In the genomic region with DNA sequence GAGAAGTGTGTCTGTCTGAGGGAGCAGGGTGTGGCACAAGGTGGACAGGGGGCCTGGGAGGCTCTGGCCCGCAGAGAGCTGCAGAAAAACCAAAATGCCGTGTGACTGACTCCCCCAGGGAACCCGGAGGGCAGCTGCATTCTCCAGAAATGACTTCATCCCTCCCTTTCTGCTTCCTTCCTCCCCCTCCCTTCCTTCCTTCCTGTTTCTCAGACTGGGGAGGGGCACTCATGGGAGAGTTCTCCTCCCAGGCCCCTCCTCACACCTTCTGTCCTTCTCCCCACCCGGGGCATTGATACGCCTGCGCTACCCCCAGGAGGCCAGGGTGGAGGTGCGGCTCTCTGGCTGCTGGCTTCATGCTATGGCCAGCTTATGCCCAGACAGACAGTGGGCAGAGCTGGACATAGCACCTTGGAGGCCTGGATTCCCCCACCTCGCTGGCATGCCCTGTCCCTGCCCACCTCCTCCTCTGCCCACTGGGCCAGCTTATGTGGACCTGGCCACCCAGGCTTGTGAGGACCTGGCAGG, we compare ENCODE assay signal across 9 cellular contexts. TPM values are rescaled to one million over a fixed set of nuclear protein-coding genes. Genes with fewer than 3 reads are reported as not detected.
DNase-seq lines count a peak whose midpoint lies in the region; ATAC-seq, FAIRE-seq and TF ChIP-seq lines count a peak whose summit lies in the region.
"Had no signal": no experiment of that assay in that cellular context is flagged by ENCODE, and none has a peak within 500 bp of the region (broad histone marks: within the 10 kb centered on the region; RNA-seq: fewer than 3 reads in every experiment).

No MANE protein-coding gene starts in this region.

- peaks cover 57% of the 10 kb centered on the region for H3K4me1 Mint-ChIP-seq in activated CD8-positive, alpha-beta T cell treated with anti-CD3 and anti-CD28 coated beads, Interleukin-2, amount 10 ng/mL, durations not matched to agents 7 days and 5 days (ENCODE audit: low read depth)
- H3K4me1 Mint-ChIP-seq in natural killer cell: peaks cover 0 to 5% of the 10 kb centered on the region in 2 donors

- no peaks in the 10 kb centered on the region for H3K9me3 ChIP-seq in HEK293 (ENCODE audit: control insufficient read depth, insufficient read depth, low read depth, low read length)
- H3K9me3 ChIP-seq in kidney (ENCODE audit: control insufficient read depth in 1 of 2, low read length in 2 of 2): no peaks in the 10 kb centered on the region

- no peak for FAIRE-seq in kidney (lab: Jason Lieb, UNC)
- FAIRE-seq: colon had no signal

- H3K4me3 ChIP-seq in HEK293 (ENCODE audit: low read depth, low read length) (no peak overlapping the region), kidney (ENCODE audit: low read length in 2 of 2) (no peak overlapping the region)

- TF ChIP-seq POLR2A in erythroblast (IDR thresholded peaks at IDR 0.05; ENCODE audit: low read length): no peak

- H3K27ac ChIP-seq in HEK293 (ENCODE audit: extremely low read depth, low read depth, low read length): no peak overlapping the region
- peak overlapping the region in 1 of 2 donors; percentile 79 for H3K27ac ChIP-seq in kidney (ENCODE audit: low read depth in 2 of 2, low read length in 2 of 2)

- intact Hi-C loops in left ventricle myocardium superior (cut with micrococcal nuclease) (no loop called here), natural killer cell (cut with micrococcal nuclease) (no loop called here), kidney (cut with DNase I) (no loop called here)

- H3K9me3 Mint-ChIP-seq in activated CD8-positive, alpha-beta T cell treated with anti-CD3 and anti-CD28 coated beads, Interleukin-2, amount 10 ng/mL, durations not matched to agents 7 days and 5 days (ENCODE audit: insufficient read depth): no peaks in the 10 kb centered on the region
- no peaks in the 10 kb centered on the region for H3K9me3 Mint-ChIP-seq in natural killer cell

- no peak overlapping the region for H3K9ac ChIP-seq in kidney (ENCODE audit: low read length in 2 of 2)

- ATAC-seq in activated CD8-positive, alpha-beta T cell treated with anti-CD3 and anti-CD28 coated beads, Interleukin-2, amount 10 ng/mL, durations not matched to agents 7 days and 5 days: no peak
- ATAC-seq in left ventricle myocardium superior: peak; percentile 14
- ATAC-seq in natural killer cell: no peak

- POLR2A ChIA-PET in HEK293 (lab: Yijun Ruan, JAX): interaction anchor here (0.6 to 1.9 kb wide), 2 partner anchors 64 to 111 kb away, joined by 3 to 7 read pairs; a partner anchor contains a TSS
- POLR2A ChIA-PET in activated CD8-positive, alpha-beta T cell treated with anti-CD3 and anti-CD28 coated beads, Interleukin-2, amount 10 ng/mL, durations not matched to agents 7 days and 5 days (lab: Charles Lee): interaction anchor here (1.5 kb wide), 1 partner anchor 344 kb away, joined by 3 read pairs; a partner anchor contains a TSS

- H3K36me3 ChIP-seq in HEK293 (ENCODE audit: control insufficient read depth in 2 of 2, insufficient read depth in 1 of 2, low read length in 2 of 2): no peaks in the 10 kb centered on the region
- H3K36me3 ChIP-seq in kidney (ENCODE audit: control insufficient read depth in 1 of 2, insufficient read depth in 2 of 2, low read length in 2 of 2): no peaks in the 10 kb centered on the region

- H3K27me3 Mint-ChIP-seq in activated CD8-positive, alpha-beta T cell treated with anti-CD3 and anti-CD28 coated beads, Interleukin-2, amount 10 ng/mL, durations not matched to agents 7 days and 5 days (ENCODE audit: low read depth): no peaks in the 10 kb centered on the region
- no peaks in the 10 kb centered on the region for H3K27me3 Mint-ChIP-seq in natural killer cell (ENCODE audit: low read depth in 2 of 2)

- H3K4me1 ChIP-seq in HEK293 (ENCODE audit: control insufficient read depth, insufficient read depth, low read length) (peaks cover 2% of the 10 kb centered on the region; the same call in 1 of the 2 replicates), kidney (ENCODE audit: control insufficient read depth in 1 of 2, insufficient read depth in 1 of 2, low read depth in 1 of 2, low read length in 2 of 2) (peaks cover 0 to 22% of the 10 kb centered on the region in 2 donors)

- H3K27ac Mint-ChIP-seq in activated CD8-positive, alpha-beta T cell treated with anti-CD3 and anti-CD28 coated beads, Interleukin-2, amount 10 ng/mL, durations not matched to agents 7 days and 5 days: peak overlapping the region; percentile 89
- H3K27ac Mint-ChIP-seq in natural killer cell: no peak overlapping the region

- CTCF ChIA-PET in HEK293 (lab: Yijun Ruan, JAX): interaction anchor here (1.2 to 4.5 kb wide), 4 partner anchors 12 to 158 kb away, joined by 4 to 31 read pairs (median 6); no protein-coding TSS in a partner anchor
- CTCF ChIA-PET in activated CD8-positive, alpha-beta T cell treated with anti-CD3 and anti-CD28 coated beads, Interleukin-2, amount 10 ng/mL, durations not matched to agents 7 days and 5 days (lab: Charles Lee): interaction anchor here (6.7 kb wide), 1 partner anchor 46 kb away, joined by 72 read pairs; no protein-coding TSS in a partner anchor

- peak; percentile 96 for DNase-seq in 8988T
- no peak for DNase-seq in activated CD8-positive, alpha-beta T cell treated with anti-CD3 and anti-CD28 coated beads, Interleukin-2, amount 10 ng/mL, durations not matched to agents 7 days and 5 days
- peak; percentile 47 for DNase-seq in left ventricle myocardium superior
- DNase-seq in smooth muscle cell of the brain vasculature (ENCODE audit: low read depth, low spot score): peak; percentile 24
- DNase-seq in natural killer cell: no peak
- DNase-seq in kidney: no peak
- DNase-seq in erythroblast (lab: John Stamatoyannopoulos, UW): no peak

- peaks cover 6% of the 10 kb centered on the region for H3K36me3 Mint-ChIP-seq in activated CD8-positive, alpha-beta T cell treated with anti-CD3 and anti-CD28 coated beads, Interleukin-2, amount 10 ng/mL, durations not matched to agents 7 days and 5 days (ENCODE audit: low read depth)
- H3K36me3 Mint-ChIP-seq in natural killer cell: no peaks in the 10 kb centered on the region

- TF ChIP-seq CTCF in HEK293 (tag by site-specific recombination; IDR thresholded peaks at IDR 0.05): no peak
- TF ChIP-seq CTCF in natural killer cell (IDR thresholded peaks at IDR 0.05): no peak
- no peak for TF ChIP-seq CTCF in kidney (IDR thresholded peaks at IDR 0.05; ENCODE audit: borderline replicate concordance, extremely low read depth, insufficient read depth)

- peak overlapping the region; percentile 38 for H3K4me3 Mint-ChIP-seq in activated CD8-positive, alpha-beta T cell treated with anti-CD3 and anti-CD28 coated beads, Interleukin-2, amount 10 ng/mL, durations not matched to agents 7 days and 5 days
- no peak overlapping the region for H3K4me3 Mint-ChIP-seq in natural killer cell

TF ChIP-seq in HEK293, 187 proteins besides CTCF, POLR2A, EP300 and RAD21 (continues in another document):
- TF ChIP-seq ZNF629 (tag by site-specific recombination; IDR thresholded peaks at IDR 0.05) (0 out of 2 replicates have a peak, but pooled peaks have one; percentile 12), ZNF302 (tag by site-specific recombination; IDR thresholded peaks at IDR 0.05; ENCODE audit: low read depth) (no peak), ZNF223 (tag by site-specific recombination; IDR thresholded peaks at IDR 0.05) (peak; percentile 78), WT1 (tag by site-specific recombination; IDR thresholded peaks at IDR 0.05) (peak; percentile 58; the same call in 1 of the 2 replicates), GLIS2 (tag by site-specific recombination; IDR thresholded peaks at IDR 0.05) (peak; percentile 44; the same call in 1 of the 2 replicates), ZNF155 (tag by site-specific recombination; IDR thresholded peaks at IDR 0.05) (no peak), EGR2 (tag by site-specific recombination; IDR thresholded peaks at IDR 0.05; ENCODE audit: low read depth) (0 out of 2 replicates have a peak, but pooled peaks have one; percentile 17)
- TF ChIP-seq, protein P1, sequence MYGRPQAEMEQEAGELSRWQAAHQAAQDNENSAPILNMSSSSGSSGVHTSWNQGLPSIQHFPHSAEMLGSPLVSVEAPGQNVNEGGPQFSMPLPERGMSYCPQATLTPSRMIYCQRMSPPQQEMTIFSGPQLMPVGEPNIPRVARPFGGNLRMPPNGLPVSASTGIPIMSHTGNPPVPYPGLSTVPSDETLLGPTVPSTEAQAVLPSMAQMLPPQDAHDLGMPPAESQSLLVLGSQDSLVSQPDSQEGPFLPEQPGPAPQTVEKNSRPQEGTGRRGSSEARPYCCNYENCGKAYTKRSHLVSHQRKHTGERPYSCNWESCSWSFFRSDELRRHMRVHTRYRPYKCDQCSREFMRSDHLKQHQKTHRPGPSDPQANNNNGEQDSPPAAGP (tag by site-specific recombination; IDR thresholded peaks at IDR 0.05): peak; percentile 70
- TF ChIP-seq, protein P2, sequence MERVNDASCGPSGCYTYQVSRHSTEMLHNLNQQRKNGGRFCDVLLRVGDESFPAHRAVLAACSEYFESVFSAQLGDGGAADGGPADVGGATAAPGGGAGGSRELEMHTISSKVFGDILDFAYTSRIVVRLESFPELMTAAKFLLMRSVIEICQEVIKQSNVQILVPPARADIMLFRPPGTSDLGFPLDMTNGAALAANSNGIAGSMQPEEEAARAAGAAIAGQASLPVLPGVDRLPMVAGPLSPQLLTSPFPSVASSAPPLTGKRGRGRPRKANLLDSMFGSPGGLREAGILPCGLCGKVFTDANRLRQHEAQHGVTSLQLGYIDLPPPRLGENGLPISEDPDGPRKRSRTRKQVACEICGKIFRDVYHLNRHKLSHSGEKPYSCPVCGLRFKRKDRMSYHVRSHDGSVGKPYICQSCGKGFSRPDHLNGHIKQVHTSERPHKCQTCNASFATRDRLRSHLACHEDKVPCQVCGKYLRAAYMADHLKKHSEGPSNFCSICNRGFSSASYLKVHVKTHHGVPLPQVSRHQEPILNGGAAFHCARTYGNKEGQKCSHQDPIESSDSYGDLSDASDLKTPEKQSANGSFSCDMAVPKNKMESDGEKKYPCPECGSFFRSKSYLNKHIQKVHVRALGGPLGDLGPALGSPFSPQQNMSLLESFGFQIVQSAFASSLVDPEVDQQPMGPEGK (tag by site-specific recombination; IDR thresholded peaks at IDR 0.05): 0 out of 2 replicates have a peak, but pooled peaks have one; percentile 35

RNA-seq across cellular contexts. Expression of a gene that starts 8.2 kb away (rescaled TPM):
- total RNA-seq in activated CD8-positive, alpha-beta T cell treated with anti-CD3 and anti-CD28 coated beads, Interleukin-2, amount 10 ng/mL, durations not matched to agents 7 days and 5 days: not detected
- total RNA-seq in left ventricle myocardium superior: 0.25 TPM
- not detected for total RNA-seq in natural killer cell
- total RNA-seq in kidney: 0.50 TPM
- polyA plus RNA-seq in kidney (ENCODE audit: insufficient read depth, low read depth, low replicate concordance): 0.39 TPM

RNA-seq across cellular contexts. Expression of a gene that starts 37.5 kb away (rescaled TPM):
- total RNA-seq in activated CD8-positive, alpha-beta T cell treated with anti-CD3 and anti-CD28 coated beads, Interleukin-2, amount 10 ng/mL, durations not matched to agents 7 days and 5 days: 10 to 100 TPM; 35.3 to 38.3 TPM
- total RNA-seq in left ventricle myocardium superior (274 TPM), natural killer cell (under 1 TPM in 2 of 3 donors, not detected in 1; 0.15 to 0.16 TPM), kidney (101 TPM)
- polyA plus RNA-seq in kidney (ENCODE audit: insufficient read depth, low read depth, low replicate concordance): 107 TPM

Comparison
In these comparisons a context has a peak if more than half of its experiments do, and no peak if none do; other contexts are left out.
1. DNase-seq: peak in 8988T (single experiment), left ventricle myocardium superior (single experiment) and smooth muscle cell of the brain vasculature (single experiment); none in activated CD8-positive, alpha-beta T cell treated with anti-CD3 and anti-CD28 coated beads, Interleukin-2, amount 10 ng/mL, durations not matched to agents 7 days and 5 days (single experiment), natural killer cell (single experiment), kidney (single experiment) and erythroblast (0 of 2).
2. RNA of a gene that starts 37.5 kb away (total RNA-seq): 274 TPM in left ventricle myocardium superior (single experiment), 101 TPM in kidney (single experiment) and 35.3 to 38.3 TPM in activated CD8-positive, alpha-beta T cell treated with anti-CD3 and anti-CD28 coated beads, Interleukin-2, amount 10 ng/mL, durations not matched to agents 7 days and 5 days; 0.15 to 0.16 TPM in natural killer cell; every median in the first group is over 10 times any median in the second.